ENCODE assay signal across 8 cellular contexts in the genomic region with DNA sequence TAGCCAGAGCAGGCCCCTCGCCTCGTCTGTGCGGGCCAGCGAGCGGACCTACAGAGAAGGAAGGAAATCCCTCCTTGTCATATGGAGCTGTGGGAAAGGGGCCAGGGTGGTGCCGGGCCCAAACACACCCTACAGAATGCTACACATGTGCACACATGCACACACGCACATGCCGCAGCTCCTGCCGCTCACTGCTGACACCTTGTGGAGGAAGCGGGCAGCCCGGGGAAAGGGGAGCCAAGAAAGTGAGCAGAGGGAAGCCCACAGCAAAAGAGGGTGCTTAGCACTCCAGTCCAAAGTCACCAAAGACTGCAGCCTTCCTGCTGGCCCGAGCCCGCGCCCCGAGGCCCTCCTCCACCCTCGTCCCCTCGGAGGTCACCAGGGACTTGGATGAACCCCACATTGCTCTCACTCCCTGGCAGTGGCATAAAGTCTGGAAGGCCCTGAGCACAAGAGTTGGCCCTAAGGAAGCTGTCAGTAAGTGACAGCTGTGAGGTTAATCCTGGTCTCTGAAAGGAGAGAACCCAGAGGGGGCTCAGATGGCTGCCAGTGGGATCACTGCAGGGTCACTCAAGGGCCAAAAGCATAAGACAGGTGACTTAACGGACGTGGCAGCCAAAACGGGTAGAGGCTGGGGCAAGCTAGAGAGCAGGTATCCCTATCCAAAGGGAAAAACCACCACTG.
DNase-seq lines count a peak whose midpoint lies in the region; ATAC-seq and TF ChIP-seq lines count a peak whose summit lies in the region.

No MANE protein-coding gene starts in this region.

- TF ChIP-seq CTCF in foreskin keratinocyte (conservative IDR thresholded peaks at IDR 0.05) (peak; percentile 96), upper lobe of right lung (IDR thresholded peaks at IDR 0.05) (peak; percentile 86)

- no peaks in the 10 kb centered on the region for H3K79me2 ChIP-seq in trophoblast cell (ENCODE audit: control insufficient read depth, insufficient read depth, low read length, poor library complexity)

- no peak overlapping the region for H2BK120ac ChIP-seq in trophoblast cell (ENCODE audit: insufficient read depth, low read length, poor library complexity)

- intact Hi-C loops in upper lobe of right lung (cut with DNase I) = loop anchor here (2.0 kb wide), 1 partner anchor 145 kb away; no protein-coding TSS in a partner anchor

- no CpG with 5 or more reads among the region's 20 CpGs for WGBS in trophoblast cell (ENCODE audit: extremely low coverage, insufficient coverage, insufficient read length)

- no peak overlapping the region for H3K4me2 ChIP-seq in trophoblast cell (ENCODE audit: low read length)

- H3K4me1 ChIP-seq in foreskin keratinocyte = no peaks in the 10 kb centered on the region
- H3K4me1 ChIP-seq in trophoblast cell (ENCODE audit: control insufficient read depth in 1 of 2, insufficient read depth in 2 of 2, low read length in 2 of 2) = peaks cover 7% of the 10 kb centered on the region in 2 experiments
- H3K4me1 ChIP-seq in upper lobe of right lung = peaks cover 18% of the 10 kb centered on the region

- no peak overlapping the region for H3K23ac ChIP-seq in trophoblast cell (ENCODE audit: low read length)

- no peaks in the 10 kb centered on the region for H3K79me1 ChIP-seq in trophoblast cell (ENCODE audit: low read length)

- H3K36me3 ChIP-seq in trophoblast cell (ENCODE audit: control insufficient read depth in 1 of 2, insufficient read depth in 2 of 2, low read length in 2 of 2) (peaks cover 32 to 48% of the 10 kb centered on the region in 2 experiments), upper lobe of right lung (peaks cover 62% of the 10 kb centered on the region)

- ATAC-seq in foreskin keratinocyte = peak; percentile 75
- ATAC-seq in upper lobe of right lung = peak; percentile 76

- H2BK5ac ChIP-seq in trophoblast cell (ENCODE audit: low read depth, low read length, poor library complexity) = no peak overlapping the region

- no peak overlapping the region for H2AFZ ChIP-seq in trophoblast cell (ENCODE audit: insufficient read depth, low read length, poor library complexity)

- no peak overlapping the region for H3K4ac ChIP-seq in trophoblast cell (ENCODE audit: low read depth, low read length)

- H3K18ac ChIP-seq in trophoblast cell (ENCODE audit: low read length) = no peak overlapping the region

- no peak overlapping the region for H2BK12ac ChIP-seq in trophoblast cell (ENCODE audit: low read length)

- no peaks in the 10 kb centered on the region for H3K9me3 ChIP-seq in trophoblast cell (ENCODE audit: insufficient read depth, low read depth, low read length)
- no peaks in the 10 kb centered on the region for H3K9me3 ChIP-seq in upper lobe of right lung

- no peak overlapping the region for H4K8ac ChIP-seq in trophoblast cell (ENCODE audit: low read depth, low read length)

- DNase-seq in COLO829 (ENCODE audit: low spot score) = peak; percentile 26
- peak; percentile 70 for DNase-seq in RPMI8226
- peak; percentile 29 for DNase-seq in activated gamma-delta T cell (lab: John Stamatoyannopoulos, UW)
- DNase-seq in foreskin keratinocyte = peak; percentile 25 to 58
- peak; percentile 47 to 83 for DNase-seq in trophoblast cell
- DNase-seq in upper lobe of right lung = peak; percentile 84
- no peak for DNase-seq in GF-D8 (lab: John Stamatoyannopoulos, UW)

- H2AK5ac ChIP-seq in trophoblast cell (ENCODE audit: low read length) = no peak overlapping the region

- TF ChIP-seq EP300 in Ishikawa (IDR thresholded peaks at IDR 0.05; ENCODE audit: borderline replicate concordance) = no peak

- H3K4me3 ChIP-seq in trophoblast cell (ENCODE audit: low read depth, low read length) (no peak overlapping the region), upper lobe of right lung (no peak overlapping the region)

- H3K27me3 ChIP-seq in foreskin keratinocyte (no peaks in the 10 kb centered on the region), trophoblast cell (ENCODE audit: insufficient read depth, low read length) (no peaks in the 10 kb centered on the region), upper lobe of right lung (no peaks in the 10 kb centered on the region)

- no peak overlapping the region for H4K91ac ChIP-seq in trophoblast cell (ENCODE audit: low read depth, low read length)

- peak; percentile 95 for TF ChIP-seq RAD21 in Ishikawa (IDR thresholded peaks at IDR 0.05; ENCODE audit: low read depth)

- H3K9ac ChIP-seq in trophoblast cell (ENCODE audit: low read length) = no peak overlapping the region

- H4K12ac ChIP-seq in trophoblast cell (ENCODE audit: low read depth, low read length) = no peak overlapping the region

- H3K27ac ChIP-seq in foreskin keratinocyte (no peak overlapping the region), trophoblast cell (ENCODE audit: low read depth, low read length) (no peak overlapping the region), upper lobe of right lung (no peak overlapping the region)

- no peak overlapping the region for H3K14ac ChIP-seq in trophoblast cell (ENCODE audit: low read length)

TF ChIP-seq in Ishikawa, 13 proteins besides CTCF, POLR2A, EP300 and RAD21:
- peak; percentile 94 for TF ChIP-seq MAX (IDR thresholded peaks at IDR 0.05)
- TF ChIP-seq CREB1 (IDR thresholded peaks at IDR 0.05; ENCODE audit: low read depth) = no peak
- TF ChIP-seq, protein P1, sequence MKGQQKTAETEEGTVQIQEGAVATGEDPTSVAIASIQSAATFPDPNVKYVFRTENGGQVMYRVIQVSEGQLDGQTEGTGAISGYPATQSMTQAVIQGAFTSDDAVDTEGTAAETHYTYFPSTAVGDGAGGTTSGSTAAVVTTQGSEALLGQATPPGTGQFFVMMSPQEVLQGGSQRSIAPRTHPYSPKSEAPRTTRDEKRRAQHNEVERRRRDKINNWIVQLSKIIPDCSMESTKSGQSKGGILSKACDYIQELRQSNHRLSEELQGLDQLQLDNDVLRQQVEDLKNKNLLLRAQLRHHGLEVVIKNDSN (IDR thresholded peaks at IDR 0.05) = no peak
- TF ChIP-seq YY1 (IDR thresholded peaks at IDR 0.05; ENCODE audit: low read depth) = 0 out of 2 replicates have a peak, but pooled peaks have one; percentile 23
- TF ChIP-seq TCF12 (IDR thresholded peaks at IDR 0.05; ENCODE audit: low read depth) = peak; percentile 45
- TF ChIP-seq EGR1 (IDR thresholded peaks at IDR 0.05) = no peak
- peak; percentile 60 for TF ChIP-seq NFIC (IDR thresholded peaks at IDR 0.05)
- no peak for TF ChIP-seq TAF1 (IDR thresholded peaks at IDR 0.05; ENCODE audit: low read depth)
- TF ChIP-seq TEAD4 (IDR thresholded peaks at IDR 0.05) = 0 out of 2 replicates have a peak, but pooled peaks have one; percentile 43
- TF ChIP-seq, protein P2, sequence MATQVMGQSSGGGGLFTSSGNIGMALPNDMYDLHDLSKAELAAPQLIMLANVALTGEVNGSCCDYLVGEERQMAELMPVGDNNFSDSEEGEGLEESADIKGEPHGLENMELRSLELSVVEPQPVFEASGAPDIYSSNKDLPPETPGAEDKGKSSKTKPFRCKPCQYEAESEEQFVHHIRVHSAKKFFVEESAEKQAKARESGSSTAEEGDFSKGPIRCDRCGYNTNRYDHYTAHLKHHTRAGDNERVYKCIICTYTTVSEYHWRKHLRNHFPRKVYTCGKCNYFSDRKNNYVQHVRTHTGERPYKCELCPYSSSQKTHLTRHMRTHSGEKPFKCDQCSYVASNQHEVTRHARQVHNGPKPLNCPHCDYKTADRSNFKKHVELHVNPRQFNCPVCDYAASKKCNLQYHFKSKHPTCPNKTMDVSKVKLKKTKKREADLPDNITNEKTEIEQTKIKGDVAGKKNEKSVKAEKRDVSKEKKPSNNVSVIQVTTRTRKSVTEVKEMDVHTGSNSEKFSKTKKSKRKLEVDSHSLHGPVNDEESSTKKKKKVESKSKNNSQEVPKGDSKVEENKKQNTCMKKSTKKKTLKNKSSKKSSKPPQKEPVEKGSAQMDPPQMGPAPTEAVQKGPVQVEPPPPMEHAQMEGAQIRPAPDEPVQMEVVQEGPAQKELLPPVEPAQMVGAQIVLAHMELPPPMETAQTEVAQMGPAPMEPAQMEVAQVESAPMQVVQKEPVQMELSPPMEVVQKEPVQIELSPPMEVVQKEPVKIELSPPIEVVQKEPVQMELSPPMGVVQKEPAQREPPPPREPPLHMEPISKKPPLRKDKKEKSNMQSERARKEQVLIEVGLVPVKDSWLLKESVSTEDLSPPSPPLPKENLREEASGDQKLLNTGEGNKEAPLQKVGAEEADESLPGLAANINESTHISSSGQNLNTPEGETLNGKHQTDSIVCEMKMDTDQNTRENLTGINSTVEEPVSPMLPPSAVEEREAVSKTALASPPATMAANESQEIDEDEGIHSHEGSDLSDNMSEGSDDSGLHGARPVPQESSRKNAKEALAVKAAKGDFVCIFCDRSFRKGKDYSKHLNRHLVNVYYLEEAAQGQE (IDR thresholded peaks at IDR 0.05; ENCODE audit: low read depth) = no peak
- TF ChIP-seq FOXM1 (IDR thresholded peaks at IDR 0.05; ENCODE audit: borderline replicate concordance, low read depth) = no peak
- TF ChIP-seq CEBPB (IDR thresholded peaks at IDR 0.05) = no peak
- no peak for TF ChIP-seq ZBTB7A (IDR thresholded peaks at IDR 0.05; ENCODE audit: low read depth)
